ENCODE assay signal across 8 cellular contexts in genomic region chr7:104943502-104944343, GRCh38.
DNase-seq lines count a peak whose midpoint lies in the region; ATAC-seq and TF ChIP-seq lines count a peak whose summit lies in the region.

No MANE protein-coding gene starts in this region.

- peaks cover 68% of the 10 kb centered on the region for H3K4me1 Mint-ChIP-seq in activated CD8-positive, alpha-beta memory T cell treated with anti-CD3 and anti-CD28 coated beads, Interleukin-2, amount 10 ng/mL, durations not matched to agents 7 days and 5 days

- ATAC-seq in GM18502 (IDR thresholded peaks at IDR 0.05; ENCODE audit: poor library complexity, unreplicated experiment) (peak; percentile 68), HG02852 (IDR thresholded peaks at IDR 0.05; ENCODE audit: unreplicated experiment) (peak; percentile 36), aorta (ENCODE audit: low FRiP score) (peak; percentile 23)
- ATAC-seq in activated CD8-positive, alpha-beta memory T cell treated with anti-CD3 and anti-CD28 coated beads, Interleukin-2, amount 10 ng/mL, durations not matched to agents 7 days and 5 days, result peak; percentile 46

- peaks cover 38% of the 10 kb centered on the region for H3K36me3 Mint-ChIP-seq in activated CD8-positive, alpha-beta memory T cell treated with anti-CD3 and anti-CD28 coated beads, Interleukin-2, amount 10 ng/mL, durations not matched to agents 7 days and 5 days

- peak overlapping the region; percentile 61 for H2AFZ ChIP-seq in parathyroid adenoma

- no peak overlapping the region for H3K9ac ChIP-seq in parathyroid adenoma

- no peaks in the 10 kb centered on the region for H3K79me2 ChIP-seq in parathyroid adenoma

- peak in 1 of 4 donors; percentile 30 for TF ChIP-seq POLR2A in esophagus squamous epithelium (IDR thresholded peaks at IDR 0.05)

- peak overlapping the region; percentile 90 for H3K4me3 Mint-ChIP-seq in activated CD8-positive, alpha-beta memory T cell treated with anti-CD3 and anti-CD28 coated beads, Interleukin-2, amount 10 ng/mL, durations not matched to agents 7 days and 5 days

- peak overlapping the region; percentile 89 to 94 (median 92) for H3K27ac ChIP-seq in esophagus squamous epithelium
- peak overlapping the region; percentile 92 for H3K27ac ChIP-seq in parathyroid adenoma
- H3K27ac ChIP-seq in aorta (ENCODE audit: low read depth in 1 of 2, low read length in 2 of 2), result peak overlapping the region; percentile 68 to 76

- H3K9me3 ChIP-seq in esophagus squamous epithelium (no peaks in the 10 kb centered on the region), parathyroid adenoma (ENCODE audit: control insufficient read depth, low read length) (no peaks in the 10 kb centered on the region), aorta (ENCODE audit: control insufficient read depth, low read length) (no peaks in the 10 kb centered on the region)

- H3K27me3 ChIP-seq in esophagus squamous epithelium (no peaks in the 10 kb centered on the region), parathyroid adenoma (ENCODE audit: control insufficient read depth, insufficient read depth, low read length) (no peaks in the 10 kb centered on the region), aorta (ENCODE audit: control insufficient read depth in 1 of 2, insufficient read depth in 2 of 2, low read length in 1 of 2) (no peaks in the 10 kb centered on the region)

- H3K36me3 ChIP-seq in esophagus squamous epithelium (no peaks in the 10 kb centered on the region), parathyroid adenoma (ENCODE audit: control insufficient read depth, insufficient read depth, low read length) (no peaks in the 10 kb centered on the region), aorta (ENCODE audit: control insufficient read depth in 1 of 2, insufficient read depth in 2 of 2, low read length in 1 of 2) (no peaks in the 10 kb centered on the region)

- H3K4me3 ChIP-seq in esophagus squamous epithelium (peak overlapping the region in 2 of 4 donors; percentile 24 to 37), parathyroid adenoma (ENCODE audit: low read depth, low read length) (no peak overlapping the region), aorta (ENCODE audit: low read length in 2 of 2) (no peak overlapping the region)

- no peaks in the 10 kb centered on the region for H3K27me3 Mint-ChIP-seq in activated CD8-positive, alpha-beta memory T cell treated with anti-CD3 and anti-CD28 coated beads, Interleukin-2, amount 10 ng/mL, durations not matched to agents 7 days and 5 days

- TF ChIP-seq CTCF in esophagus squamous epithelium (IDR thresholded peaks at IDR 0.05) (no peak), parathyroid adenoma (IDR thresholded peaks at IDR 0.05) (no peak)

- CTCF ChIA-PET in activated CD8-positive, alpha-beta memory T cell treated with anti-CD3 and anti-CD28 coated beads, Interleukin-2, amount 10 ng/mL, durations not matched to agents 7 days and 5 days (lab: Charles Lee), result interaction anchor here (1.2 to 3.7 kb wide), 6 partner anchors 9 to 70 kb away, joined by 3 to 15 read pairs (median 6); no protein-coding TSS in a partner anchor

- peak overlapping the region; percentile 18 for H3K4me2 ChIP-seq in parathyroid adenoma (ENCODE audit: low read length)

- peak overlapping the region; percentile 100 for H3K27ac Mint-ChIP-seq in activated CD8-positive, alpha-beta memory T cell treated with anti-CD3 and anti-CD28 coated beads, Interleukin-2, amount 10 ng/mL, durations not matched to agents 7 days and 5 days

- 16 to 31% methylated on average over 8 to 12 of the region's 12 CpGs for WGBS in esophagus squamous epithelium, 2 donors
- WGBS in aorta, 2 donors, result 38 to 41% methylated on average over 12 of the region's 12 CpGs

- H3K4me1 ChIP-seq in esophagus squamous epithelium (peaks cover 39 to 51% (median 40%) of the 10 kb centered on the region in 3 donors), parathyroid adenoma (peaks cover 22% of the 10 kb centered on the region), aorta (ENCODE audit: control insufficient read depth in 1 of 2, insufficient read depth in 2 of 2, low read length in 2 of 2) (no peaks in the 10 kb centered on the region)

- DNase-seq in NCI-H2107 treated with DMSO at 0.1 percent for 48 hours (lab: John Stamatoyannopoulos, UW; ENCODE audit: unreplicated experiment) (peak; percentile 98), esophagus squamous epithelium (lab: John Stamatoyannopoulos, UW) (no peak), aorta (no peak), AG20443 (ENCODE audit: low spot score) (no peak)
- peak; percentile 90 for DNase-seq in activated CD8-positive, alpha-beta memory T cell treated with anti-CD3 and anti-CD28 coated beads, Interleukin-2, amount 10 ng/mL, durations not matched to agents 7 days and 5 days

- intact Hi-C loops in esophagus squamous epithelium (cut with DNase I), result no loop called here
- intact Hi-C loops in aorta (cut with DNase I), result loop anchor here (2.0 to 10.0 kb wide), 3 partner anchors 31 to 71 kb away; partner anchors contain the start of gene KMT2E (in 1 of the 2)

- H3K9me3 Mint-ChIP-seq in activated CD8-positive, alpha-beta memory T cell treated with anti-CD3 and anti-CD28 coated beads, Interleukin-2, amount 10 ng/mL, durations not matched to agents 7 days and 5 days (ENCODE audit: low read depth), result no peaks in the 10 kb centered on the region

Comparison
In these comparisons a context has a peak if more than half of its experiments do, and no peak if none do; other contexts are left out.
1. DNase-seq: peak in NCI-H2107 treated with DMSO at 0.1 percent for 48 hours (single experiment) and activated CD8-positive, alpha-beta memory T cell treated with anti-CD3 and anti-CD28 coated beads, Interleukin-2, amount 10 ng/mL, durations not matched to agents 7 days and 5 days (single experiment); none in esophagus squamous epithelium (single experiment), aorta (0 of 2) and AG20443 (single experiment).
2. Peak in every context shown above with its lines, with median percentiles within 50 percentile points of each other: ATAC-seq and H3K27ac ChIP-seq.